17 cellular contexts compared by ENCODE assay signal in the genomic region with DNA sequence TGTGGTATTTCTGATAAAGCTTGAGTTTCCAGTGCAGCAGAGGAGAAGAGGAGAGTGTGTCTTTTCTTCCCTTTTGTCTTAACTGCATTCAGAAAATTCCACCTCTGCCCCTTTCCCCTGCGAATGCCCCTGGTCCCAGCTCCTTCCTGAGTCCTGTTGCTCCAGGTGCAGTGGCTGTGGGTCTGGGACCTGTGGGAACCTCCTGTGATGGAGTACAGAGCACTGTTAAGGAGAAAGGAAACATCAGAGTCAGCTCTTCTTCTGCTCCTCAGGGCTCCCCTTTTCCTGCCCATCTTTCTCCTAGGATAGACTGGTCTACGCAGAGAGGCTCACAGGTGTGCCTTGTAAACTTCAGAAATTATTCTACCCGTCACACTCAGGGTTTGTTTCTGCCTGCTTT.
"Had no signal": no experiment of that assay in that cellular context is flagged by ENCODE, and none has a peak within 500 bp of the region (broad histone marks: within the 10 kb centered on the region; RNA-seq: fewer than 3 reads in every experiment).

No MANE protein-coding gene starts in this region.

- DNase-seq: activated CD4-positive, alpha-beta T cell treated with anti-CD3 and anti-CD28 coated beads, Interleukin-2, amount 50 U/mL, for 48 hours; activated CD8-positive, alpha-beta memory T cell treated with anti-CD3 and anti-CD28 coated beads, Interleukin-2, amount 50 U/mL, for 48 hours; activated naive CD4-positive, alpha-beta T cell treated with anti-CD3 and anti-CD28 coated beads for 36 hours; activated T-cell treated with anti-CD3 and anti-CD28 coated beads, Interleukin-2, amount 50 U/mL, for 4 hours; amygdala; cerebellar nuclear complex; heart right ventricle; nephron progenitor cell; pancreas; psoas muscle; stimulated activated CD4-positive, alpha-beta T cell treated with anti-CD3 and anti-CD28 coated beads, Interleukin-12 subunit alpha, Interleukin-12 subunit beta, amount 100 ng/mL, for 4 hours; stimulated activated CD4-positive, alpha-beta T cell treated with anti-CD3 and anti-CD28 coated beads, Interleukin-4, amount 100 ng/mL, for 4 hours; stimulated activated naive CD8-positive, alpha-beta T cell treated with anti-CD3 and anti-CD28 coated beads, Interleukin-15, Interleukin-2, amounts not matched to agents 100 U/mL and 50 U/mL, for 24 hours; T-helper 1 cell; upper lobe of right lung had no signal

- H3K27ac ChIP-seq: pancreas, psoas muscle, right atrium auricular region, upper lobe of right lung had no signal

- H3K36me3 ChIP-seq: pancreas, right atrium auricular region, upper lobe of right lung had no signal

- H3K27me3 ChIP-seq: heart right ventricle, pancreas, right atrium auricular region, upper lobe of right lung had no signal

- H3K9me3 Mint-ChIP-seq: activated naive CD4-positive, alpha-beta T cell treated with anti-CD3 and anti-CD28 coated beads for 36 hours; activated T-cell treated with anti-CD3 and anti-CD28 coated beads, Interleukin-2, amount 50 U/mL, for 4 hours; activated T-helper 2 cell treated with anti-CD3 and anti-CD28 coated beads, Interferon-gamma antibody, Interleukin-2, Interleukin-4, amounts not matched to agents 10 μg/mL and 5 μg/mL and 100 μg/mL, durations not matched to agents 14 hours and 24 hours and 36 hours had no signal

- H3K9me3 ChIP-seq: heart right ventricle, pancreas, psoas muscle, upper lobe of right lung had no signal

- H3K4me3 Mint-ChIP-seq: activated naive CD4-positive, alpha-beta T cell treated with anti-CD3 and anti-CD28 coated beads for 36 hours; activated T-cell treated with anti-CD3 and anti-CD28 coated beads, Interleukin-2, amount 50 U/mL, for 4 hours; nephron progenitor cell had no signal

- H3K27ac Mint-ChIP-seq: activated naive CD4-positive, alpha-beta T cell treated with anti-CD3 and anti-CD28 coated beads for 36 hours; activated T-helper 2 cell treated with anti-CD3 and anti-CD28 coated beads, Interferon-gamma antibody, Interleukin-2, Interleukin-4, amounts not matched to agents 10 μg/mL and 5 μg/mL and 100 μg/mL, durations not matched to agents 14 hours and 24 hours and 36 hours; nephron progenitor cell had no signal

- H3K4me1 ChIP-seq: pancreas had no signal

- ATAC-seq: activated T-cell treated with anti-CD3 and anti-CD28 coated beads, Interleukin-2, amount 50 U/mL, for 4 hours; pancreas; psoas muscle; stimulated activated naive CD8-positive, alpha-beta T cell treated with anti-CD3 and anti-CD28 coated beads, Interleukin-15, Interleukin-2, amounts not matched to agents 100 U/mL and 50 U/mL, for 24 hours; upper lobe of right lung had no signal

- H3K4me3 ChIP-seq: heart right ventricle, pancreas, psoas muscle, right atrium auricular region, upper lobe of right lung had no signal
